In genomic region chr10:80530251-80530650, GRCh38 we compare ENCODE assay signal across 8 cellular contexts. TPM values are rescaled to one million over a fixed set of nuclear protein-coding genes. Genes with fewer than 3 reads are reported as not detected.
DNase-seq lines count a peak whose midpoint lies in the region; ATAC-seq and TF ChIP-seq lines count a peak whose summit lies in the region.

No MANE protein-coding gene starts in this region.

- peak; percentile 30 for TF ChIP-seq CTCF in fibroblast of mammary gland (conservative IDR thresholded peaks at IDR 0.05; ENCODE audit: control insufficient read depth, insufficient read depth, low read depth, low read length)
- no peak for TF ChIP-seq CTCF in lower leg skin (IDR thresholded peaks at IDR 0.05)

- 28 to 49% methylated on average over 2 of the region's 2 CpGs for WGBS in lower leg skin, 2 donors

- ATAC-seq in GM19395 (IDR thresholded peaks at IDR 0.05; ENCODE audit: unreplicated experiment) = no peak

- H3K4me3 ChIP-seq in fibroblast of mammary gland (ENCODE audit: control insufficient read depth, low read depth, low read length) = no peak overlapping the region
- no peak overlapping the region for H3K4me3 ChIP-seq in lower leg skin (ENCODE audit: low read depth, poor library complexity, severe bottlenecking)

- intact Hi-C loops in lower leg skin (cut with DNase I; ENCODE audit: low total_unique reads) = no loop called here

- DNase-seq in NCI-H82 (lab: John Stamatoyannopoulos, UW) = peak; percentile 11
- no peak for DNase-seq in NCI-H82 treated with DMSO at 0.1 percent for 48 hours (lab: John Stamatoyannopoulos, UW; ENCODE audit: unreplicated experiment)
- DNase-seq in HT-29 (ENCODE audit: low spot score) = peak; percentile 52
- peak; percentile 72 for DNase-seq in activated CD4-positive, alpha-beta T cell treated with anti-CD3 and anti-CD28 coated beads for 48 hours
- peak; percentile 29 for DNase-seq in fibroblast of mammary gland (ENCODE audit: low read depth)
- peak; percentile 16 to 46 for DNase-seq in stimulated activated CD4-positive, alpha-beta T cell treated with anti-CD3 and anti-CD28 coated beads, Interleukin-4, amount 100 ng/mL, for 4 hours
- DNase-seq in lower leg skin (ENCODE audit: low spot score in 2 of 2) = no peak

- no peak for TF ChIP-seq POLR2A in lower leg skin (IDR thresholded peaks at IDR 0.05)

RNA-seq across cellular contexts. Expression of gene SH2D4B, which starts 7.5 kb away (rescaled TPM):
- not detected in 2 replicates for total RNA-seq in HT-29 (2014; rRNA removed; shearing (Covaris generic))
- under 1 TPM in 1 of 4 donors, not detected in 3; 0.13 TPM for total RNA-seq in lower leg skin

Comparison
In these comparisons a context has a peak if more than half of its experiments do, and no peak if none do; other contexts are left out.
1. DNase-seq: peak in NCI-H82 (single experiment), HT-29 (single experiment), activated CD4-positive, alpha-beta T cell treated with anti-CD3 and anti-CD28 coated beads for 48 hours (single experiment), fibroblast of mammary gland (single experiment) and stimulated activated CD4-positive, alpha-beta T cell treated with anti-CD3 and anti-CD28 coated beads, Interleukin-4, amount 100 ng/mL, for 4 hours (2 of 2); none in NCI-H82 treated with DMSO at 0.1 percent for 48 hours (single experiment) and lower leg skin (0 of 2).